ENCODE assay signal across 18 cellular contexts in the genomic region with DNA sequence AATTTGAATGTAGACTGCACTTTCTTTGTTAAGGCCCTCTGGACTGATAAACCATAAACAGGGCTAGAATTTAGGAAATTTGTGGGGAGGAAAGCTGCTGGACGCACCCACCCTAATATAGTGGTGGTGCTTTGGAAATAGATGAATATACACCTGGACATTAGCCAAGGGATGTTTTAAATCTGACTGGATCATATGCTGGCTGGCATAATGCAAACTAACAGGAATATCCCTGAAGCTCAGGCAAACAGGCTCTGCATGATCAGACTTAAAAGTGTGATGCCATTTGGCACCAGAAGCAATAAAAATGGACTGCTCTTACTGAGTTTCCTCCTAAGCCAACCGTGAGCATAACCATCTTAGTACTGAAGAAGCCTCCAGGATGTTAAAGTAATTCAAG.
"Had no signal": no experiment of that assay in that cellular context is flagged by ENCODE, and none has a peak within 500 bp of the region (broad histone marks: within the 10 kb centered on the region; RNA-seq: fewer than 3 reads in every experiment).

No MANE protein-coding gene starts in this region.

- H3K4me3 Mint-ChIP-seq: activated CD4-positive, alpha-beta T cell treated with anti-CD3 and anti-CD28 coated beads, Interleukin-2, amount 10 ng/mL, durations not matched to agents 7 days and 5 days; activated naive CD4-positive, alpha-beta T cell treated with anti-CD3 and anti-CD28 coated beads, Interleukin-2, amount 10 ng/mL, durations not matched to agents 7 days and 5 days; activated T-helper 17 cell treated with anti-CD3 and anti-CD28 coated beads, Interleukin-2, amount 50 U/mL, for 72 hours; central memory CD8-positive, alpha-beta T cell; immature natural killer cell; naive thymus-derived CD8-positive, alpha-beta T cell; WTC11 had no signal

- DNase-seq: activated CD4-positive, alpha-beta T cell treated with anti-CD3 and anti-CD28 coated beads, Interleukin-2, amount 10 ng/mL, durations not matched to agents 7 days and 5 days; activated naive CD4-positive, alpha-beta T cell treated with anti-CD3 and anti-CD28 coated beads, Interleukin-2, amount 10 ng/mL, durations not matched to agents 7 days and 5 days; activated T-cell treated with anti-CD3 and anti-CD28 coated beads for 4 hours; effector memory CD4-positive, alpha-beta T cell; glutamatergic neuron; immature natural killer cell; left colon; mucosa of descending colon; naive thymus-derived CD8-positive, alpha-beta T cell; stimulated activated CD4-positive, alpha-beta T cell treated with anti-CD3 and anti-CD28 coated beads, Interleukin-12 subunit alpha, Interleukin-12 subunit beta, amount 100 ng/mL, for 4 hours; stimulated activated naive CD4-positive, alpha-beta T cell; transverse colon had no signal

- H3K4me1 Mint-ChIP-seq: activated CD4-positive, alpha-beta T cell treated with anti-CD3 and anti-CD28 coated beads, Interleukin-2, amount 10 ng/mL, durations not matched to agents 7 days and 5 days; activated naive CD4-positive, alpha-beta T cell treated with anti-CD3 and anti-CD28 coated beads, Interleukin-2, amount 10 ng/mL, durations not matched to agents 7 days and 5 days; activated T-helper 17 cell treated with anti-CD3 and anti-CD28 coated beads, Interleukin-2, amount 50 U/mL, for 72 hours; central memory CD8-positive, alpha-beta T cell; immature natural killer cell; naive thymus-derived CD8-positive, alpha-beta T cell had no signal

- H3K27ac ChIP-seq: neutrophil, prostate gland, transverse colon had no signal

- H3K9me3 ChIP-seq: mucosa of descending colon, neutrophil, prostate gland, transverse colon had no signal

- H3K4me3 ChIP-seq: mucosa of descending colon, prostate gland, transverse colon had no signal

- H3K27ac Mint-ChIP-seq: activated CD4-positive, alpha-beta T cell treated with anti-CD3 and anti-CD28 coated beads, Interleukin-2, amount 10 ng/mL, durations not matched to agents 7 days and 5 days; activated naive CD4-positive, alpha-beta T cell treated with anti-CD3 and anti-CD28 coated beads, Interleukin-2, amount 10 ng/mL, durations not matched to agents 7 days and 5 days; activated T-helper 17 cell treated with anti-CD3 and anti-CD28 coated beads, Interleukin-2, amount 50 U/mL, for 72 hours; immature natural killer cell; naive thymus-derived CD8-positive, alpha-beta T cell; WTC11 had no signal

- H3K36me3 Mint-ChIP-seq: activated naive CD4-positive, alpha-beta T cell treated with anti-CD3 and anti-CD28 coated beads, Interleukin-2, amount 10 ng/mL, durations not matched to agents 7 days and 5 days; immature natural killer cell; naive thymus-derived CD8-positive, alpha-beta T cell; WTC11 had no signal

- H3K36me3 ChIP-seq: neutrophil, prostate gland, transverse colon had no signal

- ATAC-seq: activated T-helper 17 cell treated with anti-CD3 and anti-CD28 coated beads, Interleukin-2, amount 50 U/mL, for 72 hours; left colon; mucosa of descending colon; naive thymus-derived CD8-positive, alpha-beta T cell; sciatic nerve had no signal

- H3K27me3 ChIP-seq: neutrophil, transverse colon had no signal

- H3K27me3 Mint-ChIP-seq: activated CD4-positive, alpha-beta T cell treated with anti-CD3 and anti-CD28 coated beads, Interleukin-2, amount 10 ng/mL, durations not matched to agents 7 days and 5 days; activated naive CD4-positive, alpha-beta T cell treated with anti-CD3 and anti-CD28 coated beads, Interleukin-2, amount 10 ng/mL, durations not matched to agents 7 days and 5 days; activated T-helper 17 cell treated with anti-CD3 and anti-CD28 coated beads, Interleukin-2, amount 50 U/mL, for 72 hours; central memory CD8-positive, alpha-beta T cell; naive thymus-derived CD8-positive, alpha-beta T cell had no signal

- H3K4me1 ChIP-seq: prostate gland, transverse colon had no signal
